In the genomic region with DNA sequence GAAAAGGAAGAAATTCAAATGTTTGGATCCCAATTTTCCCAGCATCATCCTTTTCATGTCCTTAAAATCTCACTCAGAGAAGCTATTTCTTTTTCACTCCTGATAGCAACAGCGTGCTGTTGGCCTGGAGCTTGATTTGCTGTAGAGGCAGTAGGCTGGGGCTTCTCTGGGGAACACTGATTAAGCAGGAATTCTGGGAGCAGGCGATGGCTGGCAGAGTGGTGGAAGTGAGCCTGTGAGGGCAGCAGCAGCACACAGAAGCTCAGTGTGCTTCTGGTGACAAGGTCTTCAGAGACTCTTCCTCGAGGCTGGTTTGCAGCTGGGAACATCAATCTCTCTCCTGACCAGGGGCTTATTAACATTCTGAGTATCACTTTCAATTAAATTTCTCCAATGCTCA, we compare ENCODE assay signal across 21 cellular contexts.
A peak's percentile ranks its signal among the peaks of the same experiment; 100 is the strongest.
DNase-seq lines count a peak whose midpoint lies in the region; ATAC-seq, FAIRE-seq and TF ChIP-seq lines count a peak whose summit lies in the region.
"Had no signal": no experiment of that assay in that cellular context is flagged by ENCODE, and none has a peak within 500 bp of the region (broad histone marks: within the 10 kb centered on the region; RNA-seq: fewer than 3 reads in every experiment).

No MANE protein-coding gene starts in this region.

- H2BK15ac ChIP-seq in H1 (ENCODE audit: low read length) (no peak overlapping the region), mesendoderm (replicated peaks; ENCODE audit: low read depth) (no peak overlapping the region)

- H3K36me3 ChIP-seq in WERI-Rb-1 (no peaks in the 10 kb centered on the region), H1 (ENCODE audit: control insufficient read depth in 2 of 4, insufficient read depth in 4 of 4, low read length in 3 of 4) (no peaks in the 10 kb centered on the region), mesendoderm (ENCODE audit: control insufficient read depth, insufficient read depth, low read length) (no peaks in the 10 kb centered on the region), trophoblast cell (ENCODE audit: control insufficient read depth in 1 of 2, insufficient read depth in 2 of 2, low read length in 2 of 2) (no peaks in the 10 kb centered on the region)

- no peak overlapping the region for H2BK20ac ChIP-seq in H1 (ENCODE audit: low read length)

- H3K4ac ChIP-seq in H1 (replicated peaks; ENCODE audit: insufficient read length, low read depth, low read length): no peak overlapping the region
- H3K4ac ChIP-seq in mesendoderm (ENCODE audit: low read depth, low read length): no peak overlapping the region
- H3K4ac ChIP-seq in trophoblast cell (ENCODE audit: low read depth, low read length): no peak overlapping the region

- DNase-seq in WERI-Rb-1 (peak; percentile 9), H1 (ENCODE audit: low read depth in 1 of 2, low spot score in 2 of 2) (no peak), mesendoderm (peak; percentile 11), sciatic nerve (ENCODE audit: low spot score) (no peak), trophoblast cell (no peak), DMS53 (lab: John Stamatoyannopoulos, UW) (no peak)
- DNase-seq: DMS79, H7, HFFc6, MV-4-11, NCI-H1694 treated with DMSO at 0.1 percent for 48 hours, NCI-H2107, NCI-H510A, NCI-H774, PC-3, RPMI8226 had no signal

- no peak overlapping the region for H2BK5ac ChIP-seq in H1 (ENCODE audit: low read depth, low read length)
- no peak overlapping the region for H2BK5ac ChIP-seq in mesendoderm (ENCODE audit: low read length)
- H2BK5ac ChIP-seq in trophoblast cell (ENCODE audit: low read depth, low read length, poor library complexity): no peak overlapping the region

- no peak for TF ChIP-seq POLR2A in H1 (IDR thresholded peaks at IDR 0.05; ENCODE audit: control extremely low read depth in 1 of 2, low read depth in 2 of 2, low read length in 2 of 2)

- H2BK120ac ChIP-seq in H1 (replicated peaks; ENCODE audit: low read depth, low read length) (no peak overlapping the region), mesendoderm (ENCODE audit: low read depth, low read length) (no peak overlapping the region), trophoblast cell (ENCODE audit: insufficient read depth, low read length, poor library complexity) (no peak overlapping the region)

- H3K79me2 ChIP-seq in H1 (ENCODE audit: control insufficient read depth in 1 of 2, insufficient read depth in 2 of 2, low read length in 2 of 2) (no peaks in the 10 kb centered on the region), mesendoderm (ENCODE audit: control insufficient read depth, insufficient read depth, low read length) (no peaks in the 10 kb centered on the region), trophoblast cell (ENCODE audit: control insufficient read depth, insufficient read depth, low read length, poor library complexity) (no peaks in the 10 kb centered on the region)

- TF ChIP-seq RAD21 in H1 (IDR thresholded peaks at IDR 0.05 in 1 of 2, conservative IDR thresholded peaks at IDR 0.05 in 1 of 2; ENCODE audit: low read depth in 2 of 2, low read length in 2 of 2): no peak

- no peak overlapping the region for H2AFZ ChIP-seq in H1 (ENCODE audit: low read length)
- no peak overlapping the region for H2AFZ ChIP-seq in trophoblast cell (ENCODE audit: insufficient read depth, low read length, poor library complexity)

- H3K27me3 ChIP-seq in WERI-Rb-1 (ENCODE audit: insufficient read depth, low read depth, severe bottlenecking) (no peaks in the 10 kb centered on the region), H1 (replicated peaks in 1 of 4; ENCODE audit: control insufficient read depth in 3 of 4, extremely low read depth in 1 of 4, insufficient read depth in 3 of 4, low read length in 3 of 4) (no peaks in the 10 kb centered on the region), mesendoderm (ENCODE audit: insufficient read depth, low read length, poor library complexity) (no peaks in the 10 kb centered on the region), trophoblast cell (ENCODE audit: insufficient read depth, low read length) (no peaks in the 10 kb centered on the region)

- H3K9ac ChIP-seq in H1 (replicated peaks in 1 of 4; ENCODE audit: extremely low read depth in 1 of 4, low read depth in 3 of 4, low read length in 3 of 4): no peak overlapping the region
- H3K9ac ChIP-seq in mesendoderm (ENCODE audit: low read length): no peak overlapping the region
- H3K9ac ChIP-seq in trophoblast cell (ENCODE audit: low read length): no peak overlapping the region

- no peak overlapping the region for H3K4me2 ChIP-seq in H1 (ENCODE audit: insufficient read depth in 1 of 2, low read depth in 2 of 2, low read length in 2 of 2)
- H3K4me2 ChIP-seq in mesendoderm (ENCODE audit: low read length): no peak overlapping the region
- H3K4me2 ChIP-seq in trophoblast cell (ENCODE audit: low read length): no peak overlapping the region

- H3K4me3 ChIP-seq in WERI-Rb-1 (ENCODE audit: low read depth, low read length) (no peak overlapping the region), H1 (ENCODE audit: extremely low read depth in 1 of 4, insufficient read depth in 2 of 4, low read depth in 3 of 4, low read length in 4 of 4) (no peak overlapping the region), mesendoderm (ENCODE audit: low read length) (no peak overlapping the region), trophoblast cell (ENCODE audit: low read depth, low read length) (no peak overlapping the region)
- H3K4me3 ChIP-seq: K562 had no signal

- H3K23ac ChIP-seq in H1 (ENCODE audit: insufficient read length) (no peak overlapping the region), mesendoderm (ENCODE audit: low read length) (no peak overlapping the region), trophoblast cell (ENCODE audit: low read length) (no peak overlapping the region)

- H4K5ac ChIP-seq in H1 (ENCODE audit: insufficient read length, low read depth, low read length) (no peak overlapping the region), mesendoderm (ENCODE audit: low read length) (no peak overlapping the region)

- H4K20me1 ChIP-seq in H1 (replicated peaks in 1 of 2; ENCODE audit: control insufficient read depth in 1 of 2, insufficient read depth in 2 of 2, low read length in 2 of 2): no peaks in the 10 kb centered on the region

- H4K91ac ChIP-seq in H1 (replicated peaks; ENCODE audit: insufficient read length, low read length) (peak overlapping the region; percentile 47), trophoblast cell (ENCODE audit: low read depth, low read length) (no peak overlapping the region)

- H4K12ac ChIP-seq in trophoblast cell (ENCODE audit: low read depth, low read length): no peak overlapping the region

- CTCF ChIA-PET in H1 (lab: Charles Lee; ENCODE audit: partially characterized antibody): interaction anchor here (0.6 to 1.6 kb wide), 3 partner anchors 8 to 975 kb away, joined by 3 to 5 read pairs (median 4); no protein-coding TSS in a partner anchor

- peaks cover 0 to 3% (median 0%) of the 10 kb centered on the region in 4 experiments; a peak in 1 of 7 replicates for H3K4me1 ChIP-seq in H1 (replicated peaks in 1 of 4; ENCODE audit: control insufficient read depth in 3 of 4, insufficient read depth in 4 of 4, low read length in 3 of 4)
- H3K4me1 ChIP-seq in mesendoderm (ENCODE audit: control insufficient read depth, low read depth, low read length): no peaks in the 10 kb centered on the region
- H3K4me1 ChIP-seq in trophoblast cell (ENCODE audit: control insufficient read depth in 1 of 2, insufficient read depth in 2 of 2, low read length in 2 of 2): no peaks in the 10 kb centered on the region

- peaks cover 4% of the 10 kb centered on the region for H3K9me3 ChIP-seq in WERI-Rb-1 (ENCODE audit: severe bottlenecking)
- 0 out of 4 replicates have a peak, but pooled peaks cover 0 to 6% of the 10 kb centered on the region in 2 experiments for H3K9me3 ChIP-seq in H1 (ENCODE audit: insufficient read depth in 2 of 2, low read depth in 1 of 2, low read length in 1 of 2)
- H3K9me3 ChIP-seq in trophoblast cell (ENCODE audit: insufficient read depth, low read depth, low read length): no peaks in the 10 kb centered on the region

- FAIRE-seq in H1 (lab: Jason Lieb, UNC): no peak
- FAIRE-seq: D721Med, GM12892, K562 had no signal

- ATAC-seq in sciatic nerve: peak; percentile 63
- no peak for ATAC-seq in GM19463 (IDR thresholded peaks at IDR 0.05; ENCODE audit: unreplicated experiment)
- ATAC-seq: K562, PC-3 had no signal

- TF ChIP-seq CTCF in WERI-Rb-1 (IDR thresholded peaks at IDR 0.05; ENCODE audit: low read depth, low read length) (no peak), H1 (IDR thresholded peaks at IDR 0.05; ENCODE audit: control extremely low read depth in 1 of 3, insufficient read depth in 1 of 3, low read depth in 1 of 3, low read length in 3 of 3) (no peak)

- POLR2A ChIA-PET in H1 (lab: Charles Lee; ENCODE audit: partially characterized antibody): interaction anchor here (0.8 kb wide), 1 partner anchor 38 kb away, joined by 3 read pairs; no protein-coding TSS in a partner anchor

- no peak overlapping the region for H2AK5ac ChIP-seq in H1 (ENCODE audit: low read depth, low read length)
- H2AK5ac ChIP-seq in mesendoderm (ENCODE audit: low read length): no peak overlapping the region
- no peak overlapping the region for H2AK5ac ChIP-seq in trophoblast cell (ENCODE audit: low read length)

- no peak for TF ChIP-seq EP300 in H1 (IDR thresholded peaks at IDR 0.05; ENCODE audit: borderline replicate concordance in 1 of 2, low read depth in 2 of 2, low read length in 2 of 2)

- WGBS in H1 (ENCODE audit: extremely low coverage in 1 of 2, insufficient coverage in 1 of 2, insufficient read length in 1 of 2, insufficient replicate concordance in 2 of 2, low coverage in 1 of 2, low lambda C conversion rate in 2 of 2, missing lambda C conversion rate in 1 of 2), 2 experiments: 91% methylated on average over 3 of the region's 3 CpGs; no CpG with 5 or more reads in 1 of the 2 experiments
- no CpG with 5 or more reads among the region's 3 CpGs for WGBS in mesendoderm (ENCODE audit: extremely low coverage, insufficient coverage, low lambda C conversion rate)
- WGBS in trophoblast cell (ENCODE audit: extremely low coverage, insufficient coverage, insufficient read length): no CpG with 5 or more reads among the region's 3 CpGs

- H3K79me1 ChIP-seq in H1 (ENCODE audit: low read depth, low read length) (no peaks in the 10 kb centered on the region), mesendoderm (ENCODE audit: low read length) (no peaks in the 10 kb centered on the region), trophoblast cell (ENCODE audit: low read length) (no peaks in the 10 kb centered on the region)

- no peak overlapping the region for H3K18ac ChIP-seq in H1 (ENCODE audit: extremely low read depth, low read length)
- H3K18ac ChIP-seq in mesendoderm (ENCODE audit: low read length): no peak overlapping the region
- no peak overlapping the region for H3K18ac ChIP-seq in trophoblast cell (ENCODE audit: low read length)

- intact Hi-C loops in sciatic nerve (cut with DNase I): no loop called here

- no peak overlapping the region for H3K56ac ChIP-seq in H1 (replicated peaks; ENCODE audit: insufficient read length, low read depth, low read length)
- no peak overlapping the region for H3K56ac ChIP-seq in mesendoderm (ENCODE audit: low read length)

- H3K27ac ChIP-seq in WERI-Rb-1 (no peak overlapping the region), H1 (ENCODE audit: low read depth, low read length) (no peak overlapping the region), mesendoderm (ENCODE audit: low read depth, low read length) (no peak overlapping the region), trophoblast cell (ENCODE audit: low read depth, low read length) (no peak overlapping the region)
- H3K27ac ChIP-seq: C4-2B had no signal

- no peaks in the 10 kb centered on the region for H3K23me2 ChIP-seq in H1 (ENCODE audit: low read depth, low read length)

- H3K14ac ChIP-seq in H1 (ENCODE audit: insufficient read length) (no peak overlapping the region), trophoblast cell (ENCODE audit: low read length) (no peak overlapping the region)

- H4K8ac ChIP-seq in H1 (ENCODE audit: extremely low read depth, insufficient read depth, low read length) (no peak overlapping the region; the same call in 1 of the 2 replicates), mesendoderm (ENCODE audit: low read depth, low read length) (no peak overlapping the region), trophoblast cell (ENCODE audit: low read depth, low read length) (no peak overlapping the region)

- no peak overlapping the region for H2BK12ac ChIP-seq in H1 (ENCODE audit: low read depth, low read length)
- no peak overlapping the region for H2BK12ac ChIP-seq in trophoblast cell (ENCODE audit: low read length)

Comparison
In these comparisons a context has a peak if more than half of its experiments do, and no peak if none do; other contexts are left out.
1. DNase-seq: peak in WERI-Rb-1 (single experiment) and mesendoderm (single experiment); none in H1 (0 of 2), sciatic nerve (single experiment), trophoblast cell (0 of 2) and DMS53 (single experiment).